Comparison of ENCODE assay signal across 9 cellular contexts in genomic region chr21:39346671-39347327, GRCh38.
DNase-seq lines count a peak whose midpoint lies in the region; ATAC-seq and TF ChIP-seq lines count a peak whose summit lies in the region.
"Had no signal": no experiment of that assay in that cellular context is flagged by ENCODE, and none has a peak within 500 bp of the region (broad histone marks: within the 10 kb centered on the region; RNA-seq: fewer than 3 reads in every experiment).

No MANE protein-coding gene starts in this region.

- H3K27ac ChIP-seq in MM.1S (ENCODE audit: low read length): no peak overlapping the region

- H3K36me3 ChIP-seq in ES-I3 (ENCODE audit: insufficient read depth, low read length) (peaks cover 24% of the 10 kb centered on the region), MM.1S (replicated peaks; ENCODE audit: insufficient read depth, low read length) (peaks cover 42% of the 10 kb centered on the region), neuron (ENCODE audit: insufficient read depth, low read length) (peaks cover 51% of the 10 kb centered on the region)

- H3K9me3 ChIP-seq in ES-I3 (ENCODE audit: control insufficient read depth, insufficient read depth, low read length): no peaks in the 10 kb centered on the region
- H3K9me3 ChIP-seq in MM.1S (replicated peaks; ENCODE audit: insufficient read depth, low read length): no peaks in the 10 kb centered on the region
- peaks cover 2% of the 10 kb centered on the region for H3K9me3 ChIP-seq in neuron (ENCODE audit: low read length)

- no peaks in the 10 kb centered on the region for H3K9me3 Mint-ChIP-seq in dendritic cell treated with granulocyte-macrophage colony-stimulating factor and Interleukin-4, amounts not matched to agents 40 ng/mL and 50 ng/mL, for 4 days

- H2AFZ ChIP-seq in MM.1S (ENCODE audit: low read length) (no peak overlapping the region), neuron (ENCODE audit: low read depth, low read length) (no peak overlapping the region)

- H3K27me3 Mint-ChIP-seq in dendritic cell treated with granulocyte-macrophage colony-stimulating factor and Interleukin-4, amounts not matched to agents 40 ng/mL and 50 ng/mL, for 4 days: no peaks in the 10 kb centered on the region

- H3K4me2 ChIP-seq in MM.1S (ENCODE audit: low read depth, low read length): peak overlapping the region; percentile 88

- H3K4me3 ChIP-seq in MM.1S (ENCODE audit: low read length) (peak overlapping the region; percentile 90), neuron (ENCODE audit: low read length) (peak overlapping the region; percentile 89)

- H3K4me1 ChIP-seq in ES-I3 (ENCODE audit: insufficient read depth, low read length) (peaks cover 20% of the 10 kb centered on the region; the same call in 1 of the 2 replicates), MM.1S (ENCODE audit: low read length) (peaks cover 11% of the 10 kb centered on the region), neuron (ENCODE audit: insufficient read depth, low read length) (peaks cover 23% of the 10 kb centered on the region)

- H3K27me3 ChIP-seq in MM.1S (replicated peaks; ENCODE audit: insufficient read depth, low read length) (no peaks in the 10 kb centered on the region), neuron (ENCODE audit: insufficient read depth, low read length) (no peaks in the 10 kb centered on the region)

- peaks cover 17% of the 10 kb centered on the region for H3F3A ChIP-seq in MM.1S (ENCODE audit: insufficient read depth, low read length)

- H3K79me2 ChIP-seq in MM.1S (ENCODE audit: low read length): peaks cover 54% of the 10 kb centered on the region

- no peak overlapping the region for H3K27ac Mint-ChIP-seq in dendritic cell treated with granulocyte-macrophage colony-stimulating factor and Interleukin-4, amounts not matched to agents 40 ng/mL and 50 ng/mL, for 4 days

- peaks cover 30% of the 10 kb centered on the region for H3K4me1 Mint-ChIP-seq in dendritic cell treated with granulocyte-macrophage colony-stimulating factor and Interleukin-4, amounts not matched to agents 40 ng/mL and 50 ng/mL, for 4 days (ENCODE audit: low read depth)

- DNase-seq in MM.1S (no peak), NCI-H1694 (lab: John Stamatoyannopoulos, UW) (no peak), NCI-H2029 treated with DMSO at 0.1 percent for 48 hours (lab: John Stamatoyannopoulos, UW) (no peak)
- DNase-seq: activated CD4-positive, alpha-beta T cell treated with anti-CD3 and anti-CD28 coated beads for 1 hour; stimulated activated CD4-positive, alpha-beta T cell treated with anti-CD3 and anti-CD28 coated beads, Interleukin-15, amount 100 ng/mL, for 24 hours had no signal

- H3K9me2 ChIP-seq in MM.1S (replicated peaks; ENCODE audit: insufficient read depth, low read length): no peaks in the 10 kb centered on the region

- intact Hi-C loops in dendritic cell treated with granulocyte-macrophage colony-stimulating factor and Interleukin-4, amounts not matched to agents 40 ng/mL and 50 ng/mL, for 4 days (cut with micrococcal nuclease): loop anchor here (1.0 kb wide), 1 partner anchor 42 kb away; no protein-coding TSS in a partner anchor

- no peak for TF ChIP-seq CTCF in MM.1S (IDR thresholded peaks at IDR 0.05; ENCODE audit: low read length)

- peaks cover 20% of the 10 kb centered on the region for H4K20me1 ChIP-seq in MM.1S (ENCODE audit: insufficient read depth, low read length)

- peak overlapping the region; percentile 31 for H3K4me3 Mint-ChIP-seq in dendritic cell treated with granulocyte-macrophage colony-stimulating factor and Interleukin-4, amounts not matched to agents 40 ng/mL and 50 ng/mL, for 4 days

- ATAC-seq in GM19463 (IDR thresholded peaks at IDR 0.05; ENCODE audit: unreplicated experiment): no peak

- peak overlapping the region; percentile 98; the same call in 1 of the 2 replicates for H3K9ac ChIP-seq in ES-I3 (ENCODE audit: low read depth, low read length)
- no peak overlapping the region; the same call in 1 of the 2 replicates for H3K9ac ChIP-seq in MM.1S (ENCODE audit: low read length)

- peaks cover 54% of the 10 kb centered on the region for H3K36me3 Mint-ChIP-seq in dendritic cell treated with granulocyte-macrophage colony-stimulating factor and Interleukin-4, amounts not matched to agents 40 ng/mL and 50 ng/mL, for 4 days (ENCODE audit: low read depth)
